ENCODE assay signal across 1 cellular context in genomic region chr7:49243521-49243920, GRCh38.
TF ChIP-seq lines count a peak whose summit lies in the region.

No MANE protein-coding gene starts in this region.

TF ChIP-seq in GM23338, 12 proteins besides CTCF, POLR2A, EP300 and RAD21 (continued from another document):
- TF ChIP-seq ZNF462 (CRISPR knock-in tag; IDR thresholded peaks at IDR 0.05) (no peak), JUNB (IDR thresholded peaks at IDR 0.05; ENCODE audit: unreplicated experiment) (no peak), EZH2 (IDR thresholded peaks at IDR 0.05; ENCODE audit: low read depth, unreplicated experiment) (no peak)
